Comparison of ENCODE assay signal across 1 cellular context in genomic region chr2:23926750-23927627, GRCh38.
A peak's percentile ranks its signal among the peaks of the same experiment; 100 is the strongest.
TF ChIP-seq lines count a peak whose summit lies in the region.

ATAD2B (minus strand) TSS chr2:23927123; CDS start chr2:23926770, 353 bp downstream.

TF ChIP-seq in HepG2, 621 proteins besides CTCF, POLR2A, EP300 and RAD21 (continued from another document and continues in another):
- peak; percentile 79 for TF ChIP-seq ZBTB14 (CRISPR knock-in tag; IDR thresholded peaks at IDR 0.05)
- TF ChIP-seq NFKBIZ (CRISPR knock-in tag; IDR thresholded peaks at IDR 0.05), result 0 out of 2 replicates have a peak, but pooled peaks have one; percentile 82
- 0 out of 2 replicates have a peak, but pooled peaks have one; percentile 12 for TF ChIP-seq ZFP62 (CRISPR knock-in tag; IDR thresholded peaks at IDR 0.05)
- TF ChIP-seq ZNF337 (CRISPR knock-in tag; IDR thresholded peaks at IDR 0.05; ENCODE audit: borderline replicate concordance, low read depth), result peak; percentile 66; the same call in 1 of the 2 replicates
- peak; percentile 79; the same call in 1 of the 2 replicates for TF ChIP-seq ZBTB43 (CRISPR knock-in tag; conservative IDR thresholded peaks at IDR 0.05)
- no peak for TF ChIP-seq CEBPZ (IDR thresholded peaks at IDR 0.05; ENCODE audit: low read length)
- peak; percentile 97 for TF ChIP-seq NR0B2 (CRISPR knock-in tag; IDR thresholded peaks at IDR 0.05)
- no peak for TF ChIP-seq PAX8 (CRISPR knock-in tag; IDR thresholded peaks at IDR 0.05; ENCODE audit: borderline replicate concordance)
- peak; percentile 68; the same call in 1 of the 2 replicates for TF ChIP-seq ZNF280B (CRISPR knock-in tag; IDR thresholded peaks at IDR 0.05; ENCODE audit: borderline replicate concordance)
- TF ChIP-seq NR2C2 (CRISPR knock-in tag; IDR thresholded peaks at IDR 0.05; ENCODE audit: borderline replicate concordance), result no peak; the same call in 1 of the 2 replicates
- peak; percentile 77 for TF ChIP-seq TFDP2 (CRISPR knock-in tag; IDR thresholded peaks at IDR 0.05)
- TF ChIP-seq IKZF5 (CRISPR knock-in tag; IDR thresholded peaks at IDR 0.05), result peak; percentile 96
- TF ChIP-seq ZNF121 (CRISPR knock-in tag; IDR thresholded peaks at IDR 0.05), result peak; percentile 84
- TF ChIP-seq AKNA (CRISPR knock-in tag; IDR thresholded peaks at IDR 0.05; ENCODE audit: borderline replicate concordance), result peak; percentile 90; the same call in 1 of the 2 replicates
- TF ChIP-seq NR2F6 (IDR thresholded peaks at IDR 0.05), result no peak
- 0 out of 2 replicates have a peak, but pooled peaks have one; percentile 38 for TF ChIP-seq NR2F6 (CRISPR knock-in tag; IDR thresholded peaks at IDR 0.05)
- peak; percentile 82 for TF ChIP-seq SOX5 (CRISPR knock-in tag; IDR thresholded peaks at IDR 0.05; ENCODE audit: borderline replicate concordance)
- TF ChIP-seq DBP (CRISPR knock-in tag; IDR thresholded peaks at IDR 0.05; ENCODE audit: not compliant biosample characterization), result peak; percentile 93
- peak; percentile 71; the same call in 1 of the 2 replicates for TF ChIP-seq ZNF772 (CRISPR knock-in tag; IDR thresholded peaks at IDR 0.05)
- TF ChIP-seq SP5 (CRISPR knock-in tag; IDR thresholded peaks at IDR 0.05; ENCODE audit: borderline replicate concordance, low read depth), result peak; percentile 96
- TF ChIP-seq MEF2D (CRISPR knock-in tag; IDR thresholded peaks at IDR 0.05), result peak; percentile 53; the same call in 1 of the 2 replicates
- no peak for TF ChIP-seq HMGA1 (CRISPR knock-in tag; conservative IDR thresholded peaks at IDR 0.05)
- TF ChIP-seq IKZF1 (IDR thresholded peaks at IDR 0.05), result no peak
- TF ChIP-seq ZNF350 (CRISPR knock-in tag; IDR thresholded peaks at IDR 0.05; ENCODE audit: borderline replicate concordance, low read depth), result peak; percentile 80
- TF ChIP-seq CHD2 (IDR thresholded peaks at IDR 0.05; ENCODE audit: low read depth, low read length), result peak; percentile 61
- no peak for TF ChIP-seq SNRNP70 (IDR thresholded peaks at IDR 0.05; ENCODE audit: low read depth, low read length)
- peak; percentile 63; the same call in 1 of the 2 replicates for TF ChIP-seq ARNTL (CRISPR knock-in tag; IDR thresholded peaks at IDR 0.05)
- TF ChIP-seq ZSCAN22 (CRISPR knock-in tag; IDR thresholded peaks at IDR 0.05), result no peak
- peak; percentile 17; the same call in 1 of the 2 replicates for TF ChIP-seq NFAT5 (CRISPR knock-in tag; IDR thresholded peaks at IDR 0.05)
- peak; percentile 38; the same call in 1 of the 2 replicates for TF ChIP-seq DNMT3B (CRISPR knock-in tag; conservative IDR thresholded peaks at IDR 0.05)
- TF ChIP-seq KMT2B (CRISPR knock-in tag; IDR thresholded peaks at IDR 0.05), result peak; percentile 89
- TF ChIP-seq ZNF10 (CRISPR knock-in tag; IDR thresholded peaks at IDR 0.05; ENCODE audit: borderline replicate concordance, low read depth), result no peak
